Comparison of ENCODE assay signal across 20 cellular contexts in the genomic region with DNA sequence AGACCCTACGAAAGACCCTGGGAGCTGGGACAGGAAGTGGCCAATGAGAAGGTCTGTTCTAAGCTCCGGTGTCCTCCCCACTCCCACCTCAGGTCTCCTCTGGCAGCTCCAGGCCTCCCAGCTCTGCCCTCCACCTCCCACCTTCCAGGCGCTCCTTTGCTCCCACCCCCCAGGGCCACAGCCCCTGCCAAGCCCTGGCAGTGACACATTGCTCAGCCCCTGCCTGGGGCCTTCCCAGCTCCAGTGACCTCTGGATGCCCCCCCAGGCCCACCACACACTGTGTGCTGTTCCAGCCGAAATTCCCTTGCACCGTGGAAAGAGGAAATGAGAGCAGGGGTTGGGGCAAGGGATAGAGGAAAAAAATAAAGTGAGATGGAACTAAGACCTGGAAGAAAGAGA.
A peak's percentile ranks its signal among the peaks of the same experiment; 100 is the strongest.
DNase-seq lines count a peak whose midpoint lies in the region; ATAC-seq and TF ChIP-seq lines count a peak whose summit lies in the region.
"Had no signal": no experiment of that assay in that cellular context is flagged by ENCODE, and none has a peak within 500 bp of the region (broad histone marks: within the 10 kb centered on the region; RNA-seq: fewer than 3 reads in every experiment).

No MANE protein-coding gene starts in this region.

- no peak overlapping the region for H3K27ac Mint-ChIP-seq in natural killer cell treated with Interleukin-12 subunit alpha and Interleukin-12 subunit beta and Interleukin-15 and Interleukin-18, amount 100 ng/mL, for 72 hours
- no peak overlapping the region for H3K27ac Mint-ChIP-seq in natural killer cell
- no peak overlapping the region for H3K27ac Mint-ChIP-seq in endodermal cell
- H3K27ac Mint-ChIP-seq: B cell; CD4-positive, alpha-beta T cell; CD8-positive, alpha-beta T cell had no signal

- H3K27ac ChIP-seq in endodermal cell (ENCODE audit: low read depth, low read length), result no peak overlapping the region
- H3K27ac ChIP-seq: 22Rv1; A549; BLaER1 treated with 17β-estradiol and CSF1 and Interleukin-3, amounts not matched to agents 10 nM and 100 nM; C4-2B had no signal

- 91% methylated on average over 5 of the region's 5 CpGs; no CpG with 5 or more reads in 1 of the 2 experiments for WGBS in endodermal cell (ENCODE audit: insufficient coverage in 1 of 2, insufficient read length in 1 of 2), 2 experiments

- H3K27me3 Mint-ChIP-seq in natural killer cell treated with Interleukin-12 subunit alpha and Interleukin-12 subunit beta and Interleukin-15 and Interleukin-18, amount 100 ng/mL, for 72 hours, result peaks cover 3 to 12% of the 10 kb centered on the region in 2 donors
- H3K27me3 Mint-ChIP-seq in natural killer cell (ENCODE audit: low read depth in 2 of 2) (peaks cover 0 to 4% of the 10 kb centered on the region in 2 donors), endodermal cell (ENCODE audit: insufficient read depth) (peaks cover 12% of the 10 kb centered on the region)

- H3K9me3 Mint-ChIP-seq in natural killer cell treated with Interleukin-12 subunit alpha and Interleukin-12 subunit beta and Interleukin-15 and Interleukin-18, amount 100 ng/mL, for 72 hours, result no peaks in the 10 kb centered on the region
- no peaks in the 10 kb centered on the region for H3K9me3 Mint-ChIP-seq in natural killer cell
- no peaks in the 10 kb centered on the region for H3K9me3 Mint-ChIP-seq in endodermal cell

- intact Hi-C loops in cardiac septum (cut with DNase I), result no loop called here
- intact Hi-C loops in left cardiac atrium (cut with DNase I), result no loop called here
- intact Hi-C loops in natural killer cell (cut with micrococcal nuclease), result no loop called here

- no peak overlapping the region for H3K4me3 ChIP-seq in endodermal cell (ENCODE audit: low read length)
- H3K4me3 ChIP-seq: A549; BLaER1 treated with 17β-estradiol and CSF1 and Interleukin-3, amounts not matched to agents 10 nM and 100 nM had no signal

- H3K4me1 Mint-ChIP-seq in natural killer cell treated with Interleukin-12 subunit alpha and Interleukin-12 subunit beta and Interleukin-15 and Interleukin-18, amount 100 ng/mL, for 72 hours (ENCODE audit: low read depth in 2 of 2), result no peaks in the 10 kb centered on the region
- H3K4me1 Mint-ChIP-seq in natural killer cell (no peaks in the 10 kb centered on the region), endodermal cell (no peaks in the 10 kb centered on the region)
- H3K4me1 Mint-ChIP-seq: B cell had no signal

- H3K4me1 ChIP-seq in endodermal cell (ENCODE audit: control insufficient read depth, insufficient read depth, low read length), result no peaks in the 10 kb centered on the region
- H3K4me1 ChIP-seq: A549; BLaER1 treated with 17β-estradiol and CSF1 and Interleukin-3, amounts not matched to agents 10 nM and 100 nM; Caco-2 had no signal

- H3K4me3 Mint-ChIP-seq in natural killer cell treated with Interleukin-12 subunit alpha and Interleukin-12 subunit beta and Interleukin-15 and Interleukin-18, amount 100 ng/mL, for 72 hours, result no peak overlapping the region
- H3K4me3 Mint-ChIP-seq in natural killer cell (no peak overlapping the region), endodermal cell (no peak overlapping the region)
- H3K4me3 Mint-ChIP-seq: B cell; CD4-positive, alpha-beta T cell; CD8-positive, alpha-beta T cell had no signal

- peaks cover 4% of the 10 kb centered on the region for H3K27me3 ChIP-seq in endodermal cell (ENCODE audit: control insufficient read depth, insufficient read depth, low read length, poor library complexity, severe bottlenecking)
- H3K27me3 ChIP-seq: BLaER1 treated with 17β-estradiol and CSF1 and Interleukin-3, amounts not matched to agents 10 nM and 100 nM had no signal

- no peaks in the 10 kb centered on the region for H3K9me3 ChIP-seq in endodermal cell (ENCODE audit: control insufficient read depth, low read length)

- no peaks in the 10 kb centered on the region for H3K36me3 Mint-ChIP-seq in natural killer cell treated with Interleukin-12 subunit alpha and Interleukin-12 subunit beta and Interleukin-15 and Interleukin-18, amount 100 ng/mL, for 72 hours
- no peaks in the 10 kb centered on the region for H3K36me3 Mint-ChIP-seq in natural killer cell
- H3K36me3 Mint-ChIP-seq in endodermal cell (ENCODE audit: low read depth), result no peaks in the 10 kb centered on the region
- H3K36me3 Mint-ChIP-seq: CD8-positive, alpha-beta T cell had no signal

- DNase-seq in cardiac septum (ENCODE audit: low spot score) (peak; percentile 27), left cardiac atrium (no peak), natural killer cell (no peak), endodermal cell (peak; percentile 26), mesenteric fat pad (ENCODE audit: low spot score) (peak; percentile 84), MV-4-11 (lab: John Stamatoyannopoulos, UW) (no peak)
- DNase-seq in natural killer cell treated with Interleukin-12 subunit alpha and Interleukin-12 subunit beta and Interleukin-15 and Interleukin-18, amount 100 ng/mL, for 72 hours (ENCODE audit: low spot score), result peak; percentile 28
- DNase-seq: AML-193; Caco-2; Calu3; CD4-positive, alpha-beta T cell; CD8-positive, alpha-beta T cell; DMS79 treated with DMSO at 0.1 percent for 48 hours; GF-D8 had no signal

- TF ChIP-seq CTCF in natural killer cell (IDR thresholded peaks at IDR 0.05) (no peak), endodermal cell (conservative IDR thresholded peaks at IDR 0.05) (no peak)

- no peak overlapping the region for H3K9ac ChIP-seq in endodermal cell (ENCODE audit: extremely low read depth, low read length, poor library complexity, severe bottlenecking)
- H3K9ac ChIP-seq: BLaER1 treated with 17β-estradiol and CSF1 and Interleukin-3, amounts not matched to agents 10 nM and 100 nM had no signal

- H3K36me3 ChIP-seq in endodermal cell (ENCODE audit: control insufficient read depth, insufficient read depth, low read length), result no peaks in the 10 kb centered on the region
- H3K36me3 ChIP-seq: BLaER1 treated with 17β-estradiol and CSF1 and Interleukin-3, amounts not matched to agents 10 nM and 100 nM had no signal

- ATAC-seq in left cardiac atrium (no peak), natural killer cell (no peak), HG03135 (IDR thresholded peaks at IDR 0.05; ENCODE audit: unreplicated experiment) (no peak)
- ATAC-seq in natural killer cell treated with Interleukin-12 subunit alpha and Interleukin-12 subunit beta and Interleukin-15 and Interleukin-18, amount 100 ng/mL, for 72 hours, result no peak
- ATAC-seq: A549; CD8-positive, alpha-beta T cell had no signal

Comparison
In these comparisons a context has a peak if more than half of its experiments do, and no peak if none do; other contexts are left out.
1. DNase-seq: peak in cardiac septum (single experiment), natural killer cell treated with Interleukin-12 subunit alpha and Interleukin-12 subunit beta and Interleukin-15 and Interleukin-18, amount 100 ng/mL, for 72 hours (single experiment), endodermal cell (single experiment) and mesenteric fat pad (single experiment); none in left cardiac atrium (single experiment), natural killer cell (single experiment) and MV-4-11 (single experiment).